In genomic region chr5:30450153-30450552, GRCh38 we compare ENCODE assay signal across 29 cellular contexts.
"Had no signal": no experiment of that assay in that cellular context is flagged by ENCODE, and none has a peak within 500 bp of the region (broad histone marks: within the 10 kb centered on the region; RNA-seq: fewer than 3 reads in every experiment).

No MANE protein-coding gene starts in this region.

- DNase-seq: dermis blood vessel endothelial cell; dorsolateral prefrontal cortex; effector CD4-positive, alpha-beta T cell; effector memory CD8-positive, alpha-beta T cell; endodermal cell; erythroblast; esophagus squamous epithelium; foreskin fibroblast; foreskin melanocyte; gastrocnemius medialis; glutamatergic neuron; head of caudate nucleus; heart right ventricle; hippocampal formation; left cardiac atrium; left lung; left ventricle myocardium superior; lower lobe of right lung; mesendoderm; midbrain; naive thymus-derived CD4-positive, alpha-beta T cell had no signal

- H3K27me3 Mint-ChIP-seq: effector memory CD8-positive, alpha-beta T cell; memory B cell; naive thymus-derived CD4-positive, alpha-beta T cell had no signal

- H3K4me3 Mint-ChIP-seq: effector memory CD8-positive, alpha-beta T cell; endodermal cell; memory B cell; naive thymus-derived CD4-positive, alpha-beta T cell had no signal

- H3K27ac ChIP-seq: coronary artery, dorsolateral prefrontal cortex, epithelial cell of prostate, esophagus squamous epithelium, gastrocnemius medialis, heart right ventricle, left lung, lower lobe of right lung had no signal

- H3K27ac Mint-ChIP-seq: effector memory CD8-positive, alpha-beta T cell; endodermal cell; memory B cell; naive thymus-derived CD4-positive, alpha-beta T cell had no signal

- H3K9me3 ChIP-seq: esophagus squamous epithelium, gastrocnemius medialis, left lung, lower lobe of right lung had no signal

- H3K4me1 ChIP-seq: esophagus squamous epithelium, gastrocnemius medialis, heart right ventricle, left lung, lower lobe of right lung had no signal

- ATAC-seq: effector memory CD8-positive, alpha-beta T cell; esophagus mucosa; gastrocnemius medialis; heart right ventricle; left cardiac atrium; left lung; left ventricle myocardium superior; lower lobe of right lung; naive thymus-derived CD4-positive, alpha-beta T cell had no signal

- FAIRE-seq: colon, endometrium, islet of Langerhans, keratinocyte had no signal

- H3K36me3 ChIP-seq: esophagus squamous epithelium, gastrocnemius medialis, heart right ventricle, left lung, lower lobe of right lung had no signal

- H3K4me1 Mint-ChIP-seq: memory B cell; naive thymus-derived CD4-positive, alpha-beta T cell had no signal

- H3K27me3 ChIP-seq: dorsolateral prefrontal cortex, esophagus squamous epithelium, gastrocnemius medialis, heart right ventricle, left lung had no signal

- H3K36me3 Mint-ChIP-seq: memory B cell; naive thymus-derived CD4-positive, alpha-beta T cell had no signal

- H3K4me3 ChIP-seq: coronary artery, dorsolateral prefrontal cortex, esophagus squamous epithelium, gastrocnemius medialis, heart right ventricle, left lung, lower lobe of right lung had no signal

- H3K9me3 Mint-ChIP-seq: endodermal cell had no signal
